Comparison of ENCODE assay signal across 12 cellular contexts in genomic region chr2:85604568-85605339, GRCh38. TPM values are rescaled to one million over a fixed set of nuclear protein-coding genes. Genes with fewer than 3 reads are reported as not detected.
DNase-seq lines count a peak whose midpoint lies in the region; ATAC-seq lines count a peak whose summit lies in the region.
"Had no signal": no experiment of that assay in that cellular context is flagged by ENCODE, and none has a peak within 500 bp of the region (broad histone marks: within the 10 kb centered on the region; RNA-seq: fewer than 3 reads in every experiment).

No MANE protein-coding gene starts in this region.

- no peak overlapping the region for H3K4me3 ChIP-seq in CD4-positive, CD25-positive, alpha-beta regulatory T cell (ENCODE audit: low read depth, low read length)
- H3K4me3 ChIP-seq in adipocyte (ENCODE audit: low read length) (peak overlapping the region; percentile 89), mesenchymal stem cell (ENCODE audit: insufficient read depth in 1 of 2, low read depth in 1 of 2, low read length in 2 of 2) (peak overlapping the region in 1 of 2 experiments; percentile 10)
- H3K4me3 ChIP-seq: HAP-1 had no signal

- no peak overlapping the region for H2BK5ac ChIP-seq in mesenchymal stem cell (ENCODE audit: low read depth, low read length, poor library complexity, severe bottlenecking)

- H3K27ac Mint-ChIP-seq in CD4-positive, CD25-positive, alpha-beta regulatory T cell = peak overlapping the region in 2 of 3 donors; percentile 31 to 53

- no peak overlapping the region for H3K4me2 ChIP-seq in mesenchymal stem cell (ENCODE audit: low read length, poor library complexity, severe bottlenecking)

- H3K79me1 ChIP-seq in mesenchymal stem cell (replicated peaks; ENCODE audit: low read length, poor library complexity, severe bottlenecking) = peaks cover 22% of the 10 kb centered on the region

- no peak for ATAC-seq in CD4-positive, CD25-positive, alpha-beta regulatory T cell (ENCODE audit: low read depth in 2 of 2)
- no peak for ATAC-seq in HG03460 (IDR thresholded peaks at IDR 0.05; ENCODE audit: unreplicated experiment)
- ATAC-seq in GM18909 (IDR thresholded peaks at IDR 0.05; ENCODE audit: poor library complexity, unreplicated experiment) = no peak
- ATAC-seq: left lobe of liver had no signal

- no peak overlapping the region for H3K4ac ChIP-seq in mesenchymal stem cell (ENCODE audit: low read depth in 1 of 2, low read length in 2 of 2)

- no peak overlapping the region for H2BK12ac ChIP-seq in mesenchymal stem cell (ENCODE audit: low read length in 2 of 2)

- 100% methylated on average over 4 of the region's 6 CpGs for WGBS in mesenchymal stem cell

- no peaks in the 10 kb centered on the region for H3K27me3 ChIP-seq in CD4-positive, CD25-positive, alpha-beta regulatory T cell (ENCODE audit: control insufficient read depth, insufficient read depth, low read length)
- H3K27me3 ChIP-seq in adipocyte (replicated peaks; ENCODE audit: control insufficient read depth, insufficient read depth, low read length) = no peaks in the 10 kb centered on the region
- no peaks in the 10 kb centered on the region for H3K27me3 ChIP-seq in mesenchymal stem cell (ENCODE audit: control insufficient read depth in 1 of 2, insufficient read depth in 1 of 2, low read length in 2 of 2)

- no peak overlapping the region for H3K14ac ChIP-seq in mesenchymal stem cell (ENCODE audit: low read length in 2 of 2)

- H3K23ac ChIP-seq in mesenchymal stem cell (ENCODE audit: low read length in 2 of 2) = no peak overlapping the region

- peak overlapping the region; percentile 55 for H2AK5ac ChIP-seq in mesenchymal stem cell (ENCODE audit: low read length, severe bottlenecking)

- H4K91ac ChIP-seq in mesenchymal stem cell (ENCODE audit: low read length) = no peak overlapping the region

- peaks cover 5 to 71% (median 33%) of the 10 kb centered on the region in 4 donors for H3K4me1 Mint-ChIP-seq in CD4-positive, CD25-positive, alpha-beta regulatory T cell

- H3K27me3 Mint-ChIP-seq in CD4-positive, CD25-positive, alpha-beta regulatory T cell = no peaks in the 10 kb centered on the region

- H3K18ac ChIP-seq in mesenchymal stem cell (ENCODE audit: low read depth in 1 of 2, low read length in 2 of 2) = no peak overlapping the region

- peaks cover 20% of the 10 kb centered on the region for H3K36me3 Mint-ChIP-seq in CD4-positive, CD25-positive, alpha-beta regulatory T cell

- H3K9ac ChIP-seq in adipocyte (ENCODE audit: low read length) (peak overlapping the region; percentile 39), mesenchymal stem cell (ENCODE audit: low read length) (peak overlapping the region; percentile 2)

- H3K36me3 ChIP-seq in CD4-positive, CD25-positive, alpha-beta regulatory T cell (ENCODE audit: control insufficient read depth, insufficient read depth, low read length) = peaks cover 25% of the 10 kb centered on the region
- H3K36me3 ChIP-seq in adipocyte (ENCODE audit: control insufficient read depth, insufficient read depth, low read length, severe bottlenecking) (peaks cover 25% of the 10 kb centered on the region), mesenchymal stem cell (ENCODE audit: control insufficient read depth in 1 of 2, insufficient read depth in 2 of 2, low read depth in 1 of 2, low read length in 2 of 2) (peaks cover 27 to 49% of the 10 kb centered on the region in 2 experiments)

- H3K27ac ChIP-seq in CD4-positive, CD25-positive, alpha-beta regulatory T cell (ENCODE audit: insufficient read depth, low read length, poor library complexity, severe bottlenecking) = no peak overlapping the region
- H3K27ac ChIP-seq in mesenchymal stem cell (ENCODE audit: low read length, poor library complexity, severe bottlenecking) = no peak overlapping the region

- no peak overlapping the region for H2AFZ ChIP-seq in mesenchymal stem cell (ENCODE audit: low read depth, low read length)

- no peaks in the 10 kb centered on the region for H3K9me3 Mint-ChIP-seq in CD4-positive, CD25-positive, alpha-beta regulatory T cell

- H2BK120ac ChIP-seq in mesenchymal stem cell (ENCODE audit: low read depth, low read length) = no peak overlapping the region

- no peak overlapping the region for H2BK15ac ChIP-seq in mesenchymal stem cell (ENCODE audit: low read depth, poor library complexity, severe bottlenecking)

- H3K4me3 Mint-ChIP-seq in CD4-positive, CD25-positive, alpha-beta regulatory T cell = peak overlapping the region; percentile 23 to 73 (median 67)

- peaks cover 30% of the 10 kb centered on the region for H3K4me1 ChIP-seq in CD4-positive, CD25-positive, alpha-beta regulatory T cell (ENCODE audit: control insufficient read depth, insufficient read depth, low read length, poor library complexity, severe bottlenecking)
- H3K4me1 ChIP-seq in adipocyte (ENCODE audit: control insufficient read depth, insufficient read depth, low read length) (peaks cover 37% of the 10 kb centered on the region), mesenchymal stem cell (ENCODE audit: control insufficient read depth, insufficient read depth, low read depth, low read length) (peaks cover 27% of the 10 kb centered on the region)

- no peak overlapping the region for H4K8ac ChIP-seq in mesenchymal stem cell (ENCODE audit: low read length)

- no peak for DNase-seq in CD4-positive, CD25-positive, alpha-beta regulatory T cell
- peak; percentile 59 for DNase-seq in adipocyte (ENCODE audit: low read depth)
- no peak for DNase-seq in mesenchymal stem cell
- no peak for DNase-seq in UCSD-AML1 (lab: John Stamatoyannopoulos, UW; ENCODE audit: unreplicated experiment)
- DNase-seq: activated T-cell treated with anti-CD3 and anti-CD28 coated beads, Interleukin-2, amount 50 U/mL, for 48 hours; Calu3; effector CD4-positive, alpha-beta T cell; NCI-H226 had no signal

- no peaks in the 10 kb centered on the region for H3K9me3 ChIP-seq in CD4-positive, CD25-positive, alpha-beta regulatory T cell (ENCODE audit: control insufficient read depth in 2 of 2, low read length in 2 of 2)
- no peaks in the 10 kb centered on the region for H3K9me3 ChIP-seq in adipocyte (ENCODE audit: control insufficient read depth, low read length)
- H3K9me3 ChIP-seq in mesenchymal stem cell (ENCODE audit: control insufficient read depth, low read length) = no peaks in the 10 kb centered on the region
- H3K9me3 ChIP-seq: HAP-1 had no signal

RNA-seq across cellular contexts. Expression of gene TMEM150A, which starts 2.3 kb away (rescaled TPM):
- total RNA-seq in CD4-positive, CD25-positive, alpha-beta regulatory T cell = 4.9 TPM
- polyA plus RNA-seq in CD4-positive, CD25-positive, alpha-beta regulatory T cell = 10 to 100 TPM in 1 of 4 donors, 1 to 10 TPM in 3; 8.0 to 11.3 (median 9.1) TPM
- polyA plus RNA-seq in mesenchymal stem cell (2013, experiment 1 of 2) = 25.0 TPM
- polyA plus RNA-seq in mesenchymal stem cell (2013, experiment 2 of 2) = 23.9 TPM

RNA-seq across cellular contexts. Expression of gene C2orf68, which starts 7.1 kb away (rescaled TPM):
- total RNA-seq in CD4-positive, CD25-positive, alpha-beta regulatory T cell = 43.9 TPM
- 10 to 100 TPM; 17.4 to 20.6 (median 18.7) TPM for polyA plus RNA-seq in CD4-positive, CD25-positive, alpha-beta regulatory T cell
- 15.8 TPM for polyA plus RNA-seq in mesenchymal stem cell (2013, experiment 1 of 2)
- 16.0 TPM for polyA plus RNA-seq in mesenchymal stem cell (2013, experiment 2 of 2)

RNA-seq across cellular contexts. Expression of gene RNF181, which starts 9.2 kb away (rescaled TPM):
- 47.0 TPM for total RNA-seq in CD4-positive, CD25-positive, alpha-beta regulatory T cell
- polyA plus RNA-seq in CD4-positive, CD25-positive, alpha-beta regulatory T cell = 100 to 1,000 TPM; 233 to 297 (median 251) TPM
- polyA plus RNA-seq in mesenchymal stem cell (2013, experiment 1 of 2) = 229 TPM
- polyA plus RNA-seq in mesenchymal stem cell (2013, experiment 2 of 2) = 235 TPM

RNA-seq across cellular contexts. Expression of gene USP39, which starts 11.2 kb away (rescaled TPM):
- total RNA-seq in CD4-positive, CD25-positive, alpha-beta regulatory T cell = 62.6 TPM
- polyA plus RNA-seq in CD4-positive, CD25-positive, alpha-beta regulatory T cell = 10 to 100 TPM; 67.1 to 86.0 (median 74.0) TPM
- polyA plus RNA-seq in mesenchymal stem cell (2013, experiment 1 of 2) = 44.6 TPM
- 44.0 TPM for polyA plus RNA-seq in mesenchymal stem cell (2013, experiment 2 of 2)

RNA-seq across cellular contexts. Expression of gene VAMP5, which starts 20.5 kb away (rescaled TPM):
- 54.8 TPM for total RNA-seq in CD4-positive, CD25-positive, alpha-beta regulatory T cell
- 100 to 1,000 TPM; 155 to 215 (median 185) TPM for polyA plus RNA-seq in CD4-positive, CD25-positive, alpha-beta regulatory T cell
- 23.5 TPM for polyA plus RNA-seq in mesenchymal stem cell (2013, experiment 1 of 2)
- 25.7 TPM for polyA plus RNA-seq in mesenchymal stem cell (2013, experiment 2 of 2)
